ENCODE assay signal across 9 cellular contexts in genomic region chr20:36542019-36542488, GRCh38. TPM values are rescaled to one million over a fixed set of nuclear protein-coding genes. Genes with fewer than 3 reads are reported as not detected.
DNase-seq lines count a peak whose midpoint lies in the region; ATAC-seq, FAIRE-seq and TF ChIP-seq lines count a peak whose summit lies in the region.
"Had no signal": no experiment of that assay in that cellular context is flagged by ENCODE, and none has a peak within 500 bp of the region (broad histone marks: within the 10 kb centered on the region; RNA-seq: fewer than 3 reads in every experiment).

No MANE protein-coding gene starts in this region.

- in situ Hi-C loops in astrocyte of the spinal cord (cut with HindIII; ENCODE audit: low sequenced_read_pairs) = no loop called here

- peaks cover 48% of the 10 kb centered on the region for H3K4me1 Mint-ChIP-seq in HFFc6 (ENCODE audit: low read depth)

- no peaks in the 10 kb centered on the region for H3K9me1 ChIP-seq in keratinocyte (ENCODE audit: control insufficient read depth, extremely low read depth, insufficient read depth, low read length)

- H3K27ac ChIP-seq in keratinocyte (ENCODE audit: control insufficient read depth, insufficient read depth, low read length) (no peak overlapping the region), thoracic aorta (peak overlapping the region; percentile 95 to 100)

- H3K4me1 ChIP-seq in keratinocyte (ENCODE audit: control insufficient read depth, extremely low read depth, insufficient read depth, low read length) (no peaks in the 10 kb centered on the region), thoracic aorta (ENCODE audit: control insufficient read depth in 1 of 2, low read depth in 2 of 2) (peaks cover 33 to 74% of the 10 kb centered on the region in 2 donors)

- peak; percentile 39 for DNase-seq in HFFc6
- DNase-seq in astrocyte of the spinal cord (ENCODE audit: low read depth, low spot score) = no peak
- DNase-seq in keratinocyte (ENCODE audit: low read depth, low spot score) = no peak
- no peak for DNase-seq in thoracic aorta (ENCODE audit: low spot score)
- DNase-seq in COR-L47 (lab: John Stamatoyannopoulos, UW) = no peak
- no peak for DNase-seq in GM19238 (ENCODE audit: insufficient read length, low spot score)
- no peak for DNase-seq in NCI-H2081 (lab: John Stamatoyannopoulos, UW)

- peaks cover 3% of the 10 kb centered on the region; the same call in 1 of the 2 replicates for H3K27me3 Mint-ChIP-seq in HFFc6 (ENCODE audit: insufficient read depth)
- H3K27me3 Mint-ChIP-seq: activated B cell treated with CpG ODN at 0.5 μM for 24 hours had no signal

- peak overlapping the region; percentile 90 for H3K27ac Mint-ChIP-seq in HFFc6
- H3K27ac Mint-ChIP-seq: activated B cell treated with CpG ODN at 0.5 μM for 24 hours had no signal

- no peak overlapping the region for H3K9ac ChIP-seq in keratinocyte (ENCODE audit: control insufficient read depth, extremely low read depth, insufficient read depth, low read length)

- no peak for FAIRE-seq in keratinocyte (lab: Jason Lieb, UNC)

- H3K4me2 ChIP-seq in keratinocyte (ENCODE audit: control insufficient read depth, extremely low read depth, insufficient read depth, low read depth, low read length) = no peak overlapping the region

- H3K9me3 ChIP-seq in keratinocyte (ENCODE audit: control insufficient read depth, low read depth, low read length) (no peaks in the 10 kb centered on the region), thoracic aorta (no peaks in the 10 kb centered on the region)

- no peak overlapping the region for H2AFZ ChIP-seq in keratinocyte (ENCODE audit: control insufficient read depth, low read length)

- TF ChIP-seq CTCF in HFFc6 (IDR thresholded peaks at IDR 0.05) = peak; percentile 88
- TF ChIP-seq CTCF in astrocyte of the spinal cord (IDR thresholded peaks at IDR 0.05; ENCODE audit: low read depth, low read length) = peak; percentile 62
- TF ChIP-seq CTCF in keratinocyte (optimal IDR thresholded peaks at IDR 0.05 in 1 of 3, IDR thresholded peaks at IDR 0.05 in 1 of 3, conservative IDR thresholded peaks at IDR 0.05 in 1 of 3; ENCODE audit: extremely low read depth in 1 of 3, insufficient read depth in 2 of 3, low read length in 3 of 3) = peak in 2 of 3 experiments; percentile 22 to 33
- TF ChIP-seq CTCF in thoracic aorta (IDR thresholded peaks at IDR 0.05) = peak; percentile 62

- H3K36me3 ChIP-seq in keratinocyte (ENCODE audit: control insufficient read depth in 2 of 2, extremely low read depth in 1 of 2, insufficient read depth in 2 of 2, low read length in 2 of 2) (no peaks in the 10 kb centered on the region), thoracic aorta (peaks cover 22% of the 10 kb centered on the region)

- H3K4me3 ChIP-seq in astrocyte of the spinal cord (ENCODE audit: low read depth, low read length) = peak overlapping the region; percentile 82
- H3K4me3 ChIP-seq in keratinocyte (ENCODE audit: control insufficient read depth in 2 of 3, extremely low read depth in 1 of 3, insufficient read depth in 2 of 3, low read depth in 1 of 3, low read length in 3 of 3) = no peak overlapping the region
- peak overlapping the region; percentile 91 for H3K4me3 ChIP-seq in thoracic aorta

- ATAC-seq in thoracic aorta (ENCODE audit: insufficient number of reproducible peaks, low FRiP score, low read depth) (peak; percentile 10), HG03159 (IDR thresholded peaks at IDR 0.05; ENCODE audit: unreplicated experiment) (no peak)

- peak overlapping the region; percentile 93 for H3K4me3 Mint-ChIP-seq in HFFc6

- no peaks in the 10 kb centered on the region for H4K20me1 ChIP-seq in keratinocyte (ENCODE audit: control insufficient read depth, extremely low read depth, insufficient read depth, low read length)

- H3K79me2 ChIP-seq in keratinocyte (ENCODE audit: control insufficient read depth, insufficient read depth, low read length) = no peaks in the 10 kb centered on the region

- peaks cover 22% of the 10 kb centered on the region for H3K36me3 Mint-ChIP-seq in HFFc6 (ENCODE audit: low read depth)

- dilution Hi-C loops in keratinocyte (cut with MboI; ENCODE audit: extremely low pct_ligation_motif_present, low sequenced_read_pairs) = no loop called here

- H3K9me3 Mint-ChIP-seq in HFFc6 = no peaks in the 10 kb centered on the region
- H3K9me3 Mint-ChIP-seq: activated B cell treated with CpG ODN at 0.5 μM for 24 hours had no signal

- no peaks in the 10 kb centered on the region for H3K27me3 ChIP-seq in keratinocyte (ENCODE audit: control insufficient read depth, extremely low read depth, insufficient read depth, low read length)
- no peaks in the 10 kb centered on the region for H3K27me3 ChIP-seq in thoracic aorta (replicated peaks; ENCODE audit: insufficient read depth)

RNA-seq across cellular contexts. Expression of gene MYL9, which starts 0.7 kb away (rescaled TPM):
- 1,000 to 10,000 TPM; 1,181 to 1,631 (median 1,227) TPM for total RNA-seq in HFFc6 (2021; fragmentation: NEBNext Ultra II Directional; extraction: Animal tissue kit (Norgen Biotek cat#: 25700))
- polyA plus RNA-seq in keratinocyte = 1.7 to 5.2 TPM (median 2.8 TPM) in 3 replicates
- polyA plus RNA-seq in keratinocyte (2011; ENCODE audit: low read depth) = 0.12 TPM
- polyA plus RNA-seq in keratinocyte (2011; cell fraction: cytosol; rRNA removed) = 9.3 and 14.5 TPM in 2 replicates
- polyA plus RNA-seq in keratinocyte (2011; cell fraction: nucleus; rRNA removed) = 4.0 and 7.9 TPM in 2 replicates
- polyA plus RNA-seq in keratinocyte (2012; ENCODE audit: low replicate concordance) = 6.3 and 7.3 TPM in 2 replicates
- 3.2 to 6.9 TPM (median 4.8 TPM) in 3 replicates for polyA minus RNA-seq in keratinocyte
- 19.0 TPM for polyA minus RNA-seq in keratinocyte (2011; cell fraction: cytosol; rRNA and poly(A)+ RNA removed)
- polyA minus RNA-seq in keratinocyte (2011; cell fraction: nucleus; rRNA and poly(A)+ RNA removed) = 1.5 and 3.2 TPM in 2 replicates
- total RNA-seq in thoracic aorta = 1,000 to 10,000 TPM in 1 of 2 donors, 100 to 1,000 TPM in 1; 531 to 1,491 TPM

RNA-seq across cellular contexts. Expression of gene TGIF2, which starts 31.3 kb away (rescaled TPM):
- 10 to 100 TPM in 1 of 6 experiments, 1 to 10 TPM in 5; 5.5 to 12.0 (median 7.7) TPM for total RNA-seq in HFFc6 (2021; fragmentation: NEBNext Ultra II Directional; extraction: Animal tissue kit (Norgen Biotek cat#: 25700))
- polyA plus RNA-seq in keratinocyte = 5.4 to 11.1 TPM (median 6.7 TPM) in 3 replicates
- 0.31 TPM for polyA plus RNA-seq in keratinocyte (2011; ENCODE audit: low read depth)
- polyA plus RNA-seq in keratinocyte (2011; cell fraction: cytosol; rRNA removed) = 6.9 and 7.2 TPM in 2 replicates
- polyA plus RNA-seq in keratinocyte (2011; cell fraction: nucleus; rRNA removed) = 5.3 and 7.2 TPM in 2 replicates
- 1.9 and 6.5 TPM in 2 replicates for polyA plus RNA-seq in keratinocyte (2012; ENCODE audit: low replicate concordance)
- polyA minus RNA-seq in keratinocyte = 5.8 to 14.9 TPM (median 6.7 TPM) in 3 replicates
- polyA minus RNA-seq in keratinocyte (2011; cell fraction: cytosol; rRNA and poly(A)+ RNA removed) = 11.7 TPM
- 3.3 and 3.6 TPM in 2 replicates for polyA minus RNA-seq in keratinocyte (2011; cell fraction: nucleus; rRNA and poly(A)+ RNA removed)
- 10 to 100 TPM; 13.4 to 14.2 TPM for total RNA-seq in thoracic aorta

Comparison
In these comparisons a context has a peak if more than half of its experiments do, and no peak if none do; other contexts are left out.
1. CTCF ChIP-seq: peak in every context shown above with its lines; median percentile 88 in HFFc6; 62 in astrocyte of the spinal cord; 62 in thoracic aorta; 28 in keratinocyte.
2. H3K4me3 ChIP-seq: peak in astrocyte of the spinal cord (single experiment) and thoracic aorta (single experiment); none in keratinocyte (0 of 3).